In the genomic region with DNA sequence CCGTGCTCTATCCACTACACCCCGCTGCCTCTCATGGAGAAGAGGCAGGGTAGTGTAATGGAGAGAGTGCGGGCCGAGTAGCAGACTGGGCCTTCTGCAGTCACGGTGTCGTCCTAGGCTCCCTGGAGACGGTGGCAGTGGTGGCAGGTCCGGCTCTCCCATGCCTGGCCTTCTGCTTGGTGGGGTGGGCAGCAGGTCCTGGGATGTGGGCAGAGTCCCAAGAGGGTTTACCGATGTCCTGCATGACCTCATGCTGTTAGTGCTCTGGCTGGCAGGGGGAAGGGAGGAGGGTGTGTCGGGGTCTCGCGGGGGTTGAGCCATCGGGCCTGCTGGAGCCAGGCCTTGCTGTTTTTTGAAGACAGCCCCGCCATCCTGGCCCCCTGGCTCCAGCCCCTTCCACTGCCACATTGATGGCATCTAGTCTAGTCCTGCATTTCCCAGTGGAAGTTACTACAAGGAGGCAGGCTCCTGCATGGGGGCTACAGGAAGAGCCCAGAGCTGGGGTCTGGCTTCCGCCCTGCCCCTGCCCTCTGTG, we compare ENCODE assay signal across 24 cellular contexts.
A peak's percentile ranks its signal among the peaks of the same experiment; 100 is the strongest.
DNase-seq lines count a peak whose midpoint lies in the region; ATAC-seq and TF ChIP-seq lines count a peak whose summit lies in the region.
"Had no signal": no experiment of that assay in that cellular context is flagged by ENCODE, and none has a peak within 500 bp of the region (broad histone marks: within the 10 kb centered on the region; RNA-seq: fewer than 3 reads in every experiment).

No MANE protein-coding gene starts in this region.

- H3K4me3 Mint-ChIP-seq in CD4-positive, alpha-beta T cell = no peak overlapping the region
- H3K4me3 Mint-ChIP-seq in IgD-negative memory B cell (peak overlapping the region in 1 of 4 donors; percentile 28), chondrocyte (ENCODE audit: unreplicated experiment) (no peak overlapping the region)

- peaks cover 62% of the 10 kb centered on the region for H3K4me1 Mint-ChIP-seq in CD4-positive, alpha-beta T cell (ENCODE audit: low read depth)
- H3K4me1 Mint-ChIP-seq in IgD-negative memory B cell (peaks cover 52 to 70% (median 58%) of the 10 kb centered on the region in 3 donors), chondrocyte (ENCODE audit: low read depth) (peaks cover 14% of the 10 kb centered on the region)

- no peaks in the 10 kb centered on the region for H3K9me3 Mint-ChIP-seq in CD4-positive, alpha-beta T cell
- no peaks in the 10 kb centered on the region for H3K9me3 Mint-ChIP-seq in IgD-negative memory B cell
- no peaks in the 10 kb centered on the region for H3K9me3 Mint-ChIP-seq in chondrocyte (ENCODE audit: low read depth)
- H3K9me3 Mint-ChIP-seq: CD4-positive, alpha-beta memory T cell had no signal

- DNase-seq in CD4-positive, alpha-beta T cell = no peak
- DNase-seq in chondrocyte (ENCODE audit: low spot score) (peak; percentile 68), posterior vena cava (ENCODE audit: low spot score) (peak; percentile 48), NCI-H146 (lab: John Stamatoyannopoulos, UW) (no peak), SKM-1 (lab: John Stamatoyannopoulos, UW; ENCODE audit: unreplicated experiment) (no peak), NCI-H69 (lab: John Stamatoyannopoulos, UW) (no peak)
- no peak for DNase-seq in activated CD4-positive, alpha-beta T cell treated with anti-CD3 and anti-CD28 coated beads, Interleukin-2, amount 50 U/mL, for 1 hour
- DNase-seq: BE2C; Caco-2; CD4-positive, alpha-beta memory T cell; DMS 273 treated with DMSO at 0.1 percent for 48 hours; DMS79 treated with DMSO at 0.1 percent for 48 hours; NCI-H1105; NCI-H2081; NCI-H2171; NCI-H345; NCI-H524; NCI-H82; SJCRH30 had no signal

- no peaks in the 10 kb centered on the region for H3K36me3 Mint-ChIP-seq in CD4-positive, alpha-beta T cell (ENCODE audit: low read depth)
- H3K36me3 Mint-ChIP-seq in IgD-negative memory B cell = no peaks in the 10 kb centered on the region
- H3K36me3 Mint-ChIP-seq in chondrocyte (ENCODE audit: low read depth) = no peaks in the 10 kb centered on the region
- H3K36me3 Mint-ChIP-seq: CD4-positive, alpha-beta memory T cell had no signal

- peak overlapping the region; percentile 35 for H3K27ac Mint-ChIP-seq in CD4-positive, alpha-beta T cell
- H3K27ac Mint-ChIP-seq in IgD-negative memory B cell = peak overlapping the region in 2 of 3 donors; percentile 53 to 74
- H3K27ac Mint-ChIP-seq in chondrocyte (ENCODE audit: unreplicated experiment) = no peak overlapping the region

- POLR2A ChIA-PET in CD4-positive, alpha-beta T cell (lab: Charles Lee) = no interaction called here

- no peaks in the 10 kb centered on the region for H3K27me3 Mint-ChIP-seq in CD4-positive, alpha-beta T cell
- H3K27me3 Mint-ChIP-seq in IgD-negative memory B cell (no peaks in the 10 kb centered on the region), chondrocyte (ENCODE audit: low read depth) (peaks cover 12% of the 10 kb centered on the region)
- H3K27me3 Mint-ChIP-seq: CD4-positive, alpha-beta memory T cell had no signal

- H3K9me3 ChIP-seq in CD4-positive, alpha-beta T cell (ENCODE audit: control insufficient read depth, low read length) = no peaks in the 10 kb centered on the region
- H3K9me3 ChIP-seq: BE2C, Caco-2, Peyer's patch, SJCRH30 had no signal

- no peak for ATAC-seq in CD4-positive, alpha-beta T cell (ENCODE audit: poor library complexity)
- ATAC-seq: GM12878, HCT116, K562 had no signal

- H3K27me3 ChIP-seq in CD4-positive, alpha-beta T cell (ENCODE audit: control insufficient read depth, insufficient read depth, low read length) = no peaks in the 10 kb centered on the region
- H3K27me3 ChIP-seq: BE2C, Peyer's patch had no signal

- no peak for TF ChIP-seq CTCF in CD4-positive, alpha-beta T cell (IDR thresholded peaks at IDR 0.05)
- no peak for TF ChIP-seq CTCF in chondrocyte (IDR thresholded peaks at IDR 0.05)

- intact Hi-C loops in CD4-positive, alpha-beta T cell (cut with DNase I, micrococcal nuclease) = loop anchor here in 1 of 2 experiments (2.0 kb wide), 1 partner anchor 42 kb away; no protein-coding TSS in a partner anchor
- intact Hi-C loops in posterior vena cava (cut with DNase I) = no loop called here

- no peak overlapping the region for H3K27ac ChIP-seq in CD4-positive, alpha-beta T cell (ENCODE audit: low read depth, low read length)
- H3K27ac ChIP-seq: Peyer's patch, SJCRH30 had no signal

- CTCF ChIA-PET in CD4-positive, alpha-beta T cell (lab: Charles Lee) = no interaction called here

Comparison
In these comparisons a context has a peak if more than half of its experiments do, and no peak if none do; other contexts are left out.
1. DNase-seq: peak in chondrocyte (single experiment) and posterior vena cava (single experiment); none in CD4-positive, alpha-beta T cell (0 of 10), NCI-H146 (single experiment), activated CD4-positive, alpha-beta T cell treated with anti-CD3 and anti-CD28 coated beads, Interleukin-2, amount 50 U/mL, for 1 hour (single experiment), SKM-1 (single experiment) and NCI-H69 (single experiment).